Comparison of ENCODE assay signal across 6 cellular contexts in genomic region chr16:77931058-77931457, GRCh38.
"Had no signal": no experiment of that assay in that cellular context is flagged by ENCODE, and none has a peak within 500 bp of the region (broad histone marks: within the 10 kb centered on the region; RNA-seq: fewer than 3 reads in every experiment).

No MANE protein-coding gene starts in this region.

- ATAC-seq: K562 had no signal

- DNase-seq: IMR-90, KBM-7, KG1 had no signal

- FAIRE-seq: HTR-8/SVneo, K562 had no signal

- H3K27ac ChIP-seq: HL-60 had no signal

- H3K4me3 ChIP-seq: K562 had no signal
